Comparison of ENCODE assay signal across 22 cellular contexts in the genomic region with DNA sequence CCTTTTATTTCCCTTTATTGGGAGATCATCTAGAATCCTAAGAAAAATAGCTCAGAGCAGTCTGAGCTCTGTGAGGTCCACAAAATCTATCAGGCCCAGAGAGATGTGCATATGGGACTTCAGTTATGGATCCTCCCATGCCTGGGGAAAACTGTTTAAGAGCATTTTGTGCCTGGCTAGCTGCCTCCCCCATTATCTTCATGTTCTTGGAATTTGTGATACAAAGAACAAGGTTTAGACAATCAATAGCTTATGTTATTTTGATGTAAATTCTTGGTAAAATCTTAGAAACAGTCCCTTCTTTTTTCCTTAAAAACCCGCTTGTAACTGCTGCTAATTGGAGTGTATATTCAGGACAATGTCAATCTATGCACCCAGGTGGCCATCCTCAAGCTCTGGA.
DNase-seq lines count a peak whose midpoint lies in the region; ATAC-seq and TF ChIP-seq lines count a peak whose summit lies in the region.
"Had no signal": no experiment of that assay in that cellular context is flagged by ENCODE, and none has a peak within 500 bp of the region (broad histone marks: within the 10 kb centered on the region; RNA-seq: fewer than 3 reads in every experiment).

No MANE protein-coding gene starts in this region.

- H3K27me3 ChIP-seq in DOHH2 (ENCODE audit: control insufficient read depth, low read length) (no peaks in the 10 kb centered on the region), OCI-LY1 (ENCODE audit: insufficient read depth, low read length) (no peaks in the 10 kb centered on the region), endodermal cell (ENCODE audit: control insufficient read depth, insufficient read depth, low read length, poor library complexity, severe bottlenecking) (no peaks in the 10 kb centered on the region)
- H3K27me3 ChIP-seq: Peyer's patch had no signal

- H3K9me3 Mint-ChIP-seq in endodermal cell = no peaks in the 10 kb centered on the region
- H3K9me3 Mint-ChIP-seq in stimulated activated memory B cell treated with anti-CD40 and anti-IgM and Interleukin-4, amounts not matched to agents 10 μg/mL and 1 μg/mL and 100 μg/mL, for 72 hours = no peaks in the 10 kb centered on the region
- H3K9me3 Mint-ChIP-seq in activated CD8-positive, alpha-beta T cell treated with anti-CD3 and anti-CD28 coated beads, Interleukin-2, amount 10 ng/mL, durations not matched to agents 7 days and 5 days (ENCODE audit: insufficient read depth) = no peaks in the 10 kb centered on the region

- DNase-seq in endodermal cell = no peak
- no peak for DNase-seq in activated CD8-positive, alpha-beta T cell treated with anti-CD3 and anti-CD28 coated beads, Interleukin-2, amount 10 ng/mL, durations not matched to agents 7 days and 5 days
- no peak for DNase-seq in activated CD4-positive, alpha-beta T cell treated with anti-CD3 and anti-CD28 coated beads for 1 hour
- no peak for DNase-seq in activated CD4-positive, alpha-beta T cell treated with anti-CD3 and anti-CD28 coated beads for 48 hours
- DNase-seq: DMS153, GM23248, H7, KBM-7, NCI-H1048, NCI-H1417, NCI-H1694, NCI-H2029 treated with DMSO at 0.1 percent for 48 hours, NCI-H2227 treated with DMSO at 0.1 percent for 48 hours, NCI-H526 treated with DMSO at 0.1 percent for 48 hours, Peyer's patch, SHP77 treated with DMSO at 0.1 percent for 48 hours, SW 1271 had no signal

- POLR2A ChIA-PET in activated CD8-positive, alpha-beta T cell treated with anti-CD3 and anti-CD28 coated beads, Interleukin-2, amount 10 ng/mL, durations not matched to agents 7 days and 5 days (lab: Charles Lee) = no interaction called here

- H3F3A ChIP-seq in DOHH2 (ENCODE audit: control insufficient read depth, insufficient read depth) (peaks cover 40% of the 10 kb centered on the region), OCI-LY1 (ENCODE audit: insufficient read depth, low read length) (no peaks in the 10 kb centered on the region)

- H2AFZ ChIP-seq in OCI-LY1 (ENCODE audit: low read length) = no peak overlapping the region
- H2AFZ ChIP-seq: GM23248 had no signal

- H3K27ac Mint-ChIP-seq in endodermal cell = no peak overlapping the region
- peak overlapping the region; percentile 79 for H3K27ac Mint-ChIP-seq in stimulated activated memory B cell treated with anti-CD40 and anti-IgM and Interleukin-4, amounts not matched to agents 10 μg/mL and 1 μg/mL and 100 μg/mL, for 72 hours
- no peak overlapping the region for H3K27ac Mint-ChIP-seq in activated CD8-positive, alpha-beta T cell treated with anti-CD3 and anti-CD28 coated beads, Interleukin-2, amount 10 ng/mL, durations not matched to agents 7 days and 5 days

- H3K9ac ChIP-seq in OCI-LY1 (ENCODE audit: low read length) (no peak overlapping the region), endodermal cell (ENCODE audit: extremely low read depth, low read length, poor library complexity, severe bottlenecking) (no peak overlapping the region)
- H3K9ac ChIP-seq: GM23248 had no signal

- ATAC-seq in stimulated activated memory B cell treated with anti-CD40 and anti-IgM and Interleukin-4, amounts not matched to agents 10 μg/mL and 1 μg/mL and 100 μg/mL, for 72 hours = no peak
- no peak for ATAC-seq in activated CD8-positive, alpha-beta T cell treated with anti-CD3 and anti-CD28 coated beads, Interleukin-2, amount 10 ng/mL, durations not matched to agents 7 days and 5 days
- no peak for ATAC-seq in HG02763 (IDR thresholded peaks at IDR 0.05; ENCODE audit: unreplicated experiment)

- H3K4me3 ChIP-seq in DOHH2 (ENCODE audit: low read length) (peak overlapping the region; percentile 45), OCI-LY1 (ENCODE audit: low read depth, low read length, poor library complexity, severe bottlenecking) (no peak overlapping the region), endodermal cell (ENCODE audit: low read length) (no peak overlapping the region)
- H3K4me3 ChIP-seq: GM23248, Peyer's patch, SK-N-MC had no signal

- H3K9me3 ChIP-seq in DOHH2 (ENCODE audit: control insufficient read depth, insufficient read depth, low read length) (no peaks in the 10 kb centered on the region), OCI-LY1 (ENCODE audit: low read length) (no peaks in the 10 kb centered on the region), endodermal cell (ENCODE audit: control insufficient read depth, low read length) (no peaks in the 10 kb centered on the region)
- H3K9me3 ChIP-seq: Peyer's patch had no signal

- peaks cover 31% of the 10 kb centered on the region for H4K20me1 ChIP-seq in DOHH2 (ENCODE audit: control insufficient read depth, insufficient read depth, low read depth, low read length)
- no peaks in the 10 kb centered on the region; the same call in 1 of the 2 replicates for H4K20me1 ChIP-seq in OCI-LY1 (ENCODE audit: insufficient read depth, low read length)

- no peak overlapping the region for H3K4me3 Mint-ChIP-seq in endodermal cell
- H3K4me3 Mint-ChIP-seq in stimulated activated memory B cell treated with anti-CD40 and anti-IgM and Interleukin-4, amounts not matched to agents 10 μg/mL and 1 μg/mL and 100 μg/mL, for 72 hours = no peak overlapping the region
- H3K4me3 Mint-ChIP-seq in activated CD8-positive, alpha-beta T cell treated with anti-CD3 and anti-CD28 coated beads, Interleukin-2, amount 10 ng/mL, durations not matched to agents 7 days and 5 days = no peak overlapping the region

- no peaks in the 10 kb centered on the region for H3K9me2 ChIP-seq in DOHH2 (replicated peaks; ENCODE audit: control insufficient read depth, low read length)
- H3K9me2 ChIP-seq in OCI-LY1 (ENCODE audit: low read depth, low read length) = no peaks in the 10 kb centered on the region

- H3K36me3 ChIP-seq in DOHH2 (ENCODE audit: control insufficient read depth, low read length) = peaks cover 10% of the 10 kb centered on the region
- H3K36me3 ChIP-seq in OCI-LY1 (ENCODE audit: insufficient read depth, low read length) = no peaks in the 10 kb centered on the region
- no peaks in the 10 kb centered on the region for H3K36me3 ChIP-seq in endodermal cell (ENCODE audit: control insufficient read depth, insufficient read depth, low read length)
- H3K36me3 ChIP-seq: Peyer's patch had no signal

- H3K27me3 Mint-ChIP-seq in endodermal cell (ENCODE audit: insufficient read depth) = no peaks in the 10 kb centered on the region
- no peaks in the 10 kb centered on the region for H3K27me3 Mint-ChIP-seq in stimulated activated memory B cell treated with anti-CD40 and anti-IgM and Interleukin-4, amounts not matched to agents 10 μg/mL and 1 μg/mL and 100 μg/mL, for 72 hours
- peaks cover 3% of the 10 kb centered on the region for H3K27me3 Mint-ChIP-seq in activated CD8-positive, alpha-beta T cell treated with anti-CD3 and anti-CD28 coated beads, Interleukin-2, amount 10 ng/mL, durations not matched to agents 7 days and 5 days (ENCODE audit: low read depth)

- TF ChIP-seq CTCF in DOHH2 (IDR thresholded peaks at IDR 0.05; ENCODE audit: low read depth, low read length, poor library complexity, severe bottlenecking) (no peak), OCI-LY1 (IDR thresholded peaks at IDR 0.05; ENCODE audit: low read length) (no peak), endodermal cell (conservative IDR thresholded peaks at IDR 0.05) (no peak)

- peaks cover 18% of the 10 kb centered on the region for H3K4me1 Mint-ChIP-seq in endodermal cell
- H3K4me1 Mint-ChIP-seq in stimulated activated memory B cell treated with anti-CD40 and anti-IgM and Interleukin-4, amounts not matched to agents 10 μg/mL and 1 μg/mL and 100 μg/mL, for 72 hours = peaks cover 85% of the 10 kb centered on the region
- H3K4me1 Mint-ChIP-seq in activated CD8-positive, alpha-beta T cell treated with anti-CD3 and anti-CD28 coated beads, Interleukin-2, amount 10 ng/mL, durations not matched to agents 7 days and 5 days (ENCODE audit: low read depth) = peaks cover 12% of the 10 kb centered on the region

- peak overlapping the region; percentile 62 for H3K27ac ChIP-seq in DOHH2 (ENCODE audit: low read depth, low read length)
- no peak overlapping the region for H3K27ac ChIP-seq in OCI-LY1 (ENCODE audit: low read depth, low read length, poor library complexity, severe bottlenecking)
- peak overlapping the region; percentile 14 for H3K27ac ChIP-seq in endodermal cell (ENCODE audit: low read depth, low read length)
- H3K27ac ChIP-seq: GM23248, Peyer's patch, SK-N-MC had no signal

- H3K79me2 ChIP-seq in DOHH2 (ENCODE audit: control insufficient read depth, low read length) (peaks cover 99% of the 10 kb centered on the region), OCI-LY1 (ENCODE audit: insufficient read depth, low read length) (0 out of 2 replicates have a peak, but pooled peaks cover 3% of the 10 kb centered on the region)

- H3K36me3 Mint-ChIP-seq in endodermal cell (ENCODE audit: low read depth) = no peaks in the 10 kb centered on the region
- peaks cover 6% of the 10 kb centered on the region for H3K36me3 Mint-ChIP-seq in stimulated activated memory B cell treated with anti-CD40 and anti-IgM and Interleukin-4, amounts not matched to agents 10 μg/mL and 1 μg/mL and 100 μg/mL, for 72 hours
- no peaks in the 10 kb centered on the region for H3K36me3 Mint-ChIP-seq in activated CD8-positive, alpha-beta T cell treated with anti-CD3 and anti-CD28 coated beads, Interleukin-2, amount 10 ng/mL, durations not matched to agents 7 days and 5 days (ENCODE audit: low read depth)

- CTCF ChIA-PET in activated CD8-positive, alpha-beta T cell treated with anti-CD3 and anti-CD28 coated beads, Interleukin-2, amount 10 ng/mL, durations not matched to agents 7 days and 5 days (lab: Charles Lee) = interaction anchor here (1.3 kb wide), 1 partner anchor 221 kb away, joined by 3 read pairs; no protein-coding TSS in a partner anchor

- H3K4me1 ChIP-seq in DOHH2 (ENCODE audit: control insufficient read depth, low read length) = peaks cover 94% of the 10 kb centered on the region
- H3K4me1 ChIP-seq in OCI-LY1 (ENCODE audit: insufficient read depth, low read length, severe bottlenecking) = peaks cover 51% of the 10 kb centered on the region
- peaks cover 7% of the 10 kb centered on the region for H3K4me1 ChIP-seq in endodermal cell (ENCODE audit: control insufficient read depth, insufficient read depth, low read length)

- H3K4me2 ChIP-seq in DOHH2 (ENCODE audit: low read length) (peak overlapping the region; percentile 58), OCI-LY1 (ENCODE audit: low read length) (0 out of 2 replicates have a peak overlapping the region, but pooled peaks have one; percentile 20)

- WGBS in endodermal cell (ENCODE audit: insufficient coverage in 1 of 2, insufficient read length in 1 of 2), 2 experiments = 100% methylated on average over 1 of the region's 1 CpG; no CpG with 5 or more reads in 1 of the 2 experiments
